8 cellular contexts compared by ENCODE assay signal in the genomic region with DNA sequence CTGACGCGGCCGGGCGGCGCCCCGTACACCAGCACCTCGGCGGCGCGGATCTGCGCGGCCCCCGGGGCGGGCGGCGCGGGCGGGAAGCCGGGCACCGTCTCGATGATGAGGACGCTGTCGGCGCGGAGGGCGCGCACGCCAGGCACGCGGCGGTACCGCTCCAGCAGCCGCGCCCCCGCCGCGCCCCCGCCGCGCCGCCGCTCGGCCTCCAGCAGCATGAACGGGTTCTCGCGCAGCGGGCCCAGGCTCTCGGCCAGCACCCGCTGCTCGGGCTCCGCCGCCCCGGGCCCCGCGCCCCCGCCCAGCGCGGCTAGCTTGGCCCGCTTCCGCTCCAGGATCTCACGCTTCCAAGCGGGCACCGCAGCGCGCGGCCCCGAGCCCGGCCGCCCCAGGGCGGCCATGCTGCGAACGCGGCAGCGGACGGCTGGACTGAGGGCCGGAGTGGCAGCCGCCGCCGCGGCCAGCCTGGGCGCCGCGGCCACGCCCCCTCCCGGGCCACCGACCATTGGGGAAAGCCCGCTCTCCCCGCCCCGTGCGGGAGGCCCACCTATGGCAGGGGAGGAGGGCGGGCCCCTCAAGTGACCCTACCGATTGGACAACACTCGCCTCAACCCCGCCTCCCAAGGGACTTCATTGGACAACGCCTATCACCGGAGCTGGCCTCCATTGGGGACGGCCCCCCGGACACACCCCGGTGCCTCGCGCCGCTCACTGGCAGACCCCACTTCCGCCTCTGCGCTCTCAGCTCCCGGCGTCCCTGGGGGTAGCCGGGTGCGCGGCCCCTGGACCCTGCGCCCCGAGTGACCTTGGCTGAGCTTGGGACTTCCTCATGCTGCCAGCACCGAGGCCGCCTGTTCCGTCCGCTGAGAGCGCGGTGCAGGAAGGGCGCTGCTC. TPM values are rescaled to one million over a fixed set of nuclear protein-coding genes. Genes with fewer than 3 reads are reported as not detected.
DNase-seq lines count a peak whose midpoint lies in the region; ATAC-seq and TF ChIP-seq lines count a peak whose summit lies in the region.

A gene with protein sequence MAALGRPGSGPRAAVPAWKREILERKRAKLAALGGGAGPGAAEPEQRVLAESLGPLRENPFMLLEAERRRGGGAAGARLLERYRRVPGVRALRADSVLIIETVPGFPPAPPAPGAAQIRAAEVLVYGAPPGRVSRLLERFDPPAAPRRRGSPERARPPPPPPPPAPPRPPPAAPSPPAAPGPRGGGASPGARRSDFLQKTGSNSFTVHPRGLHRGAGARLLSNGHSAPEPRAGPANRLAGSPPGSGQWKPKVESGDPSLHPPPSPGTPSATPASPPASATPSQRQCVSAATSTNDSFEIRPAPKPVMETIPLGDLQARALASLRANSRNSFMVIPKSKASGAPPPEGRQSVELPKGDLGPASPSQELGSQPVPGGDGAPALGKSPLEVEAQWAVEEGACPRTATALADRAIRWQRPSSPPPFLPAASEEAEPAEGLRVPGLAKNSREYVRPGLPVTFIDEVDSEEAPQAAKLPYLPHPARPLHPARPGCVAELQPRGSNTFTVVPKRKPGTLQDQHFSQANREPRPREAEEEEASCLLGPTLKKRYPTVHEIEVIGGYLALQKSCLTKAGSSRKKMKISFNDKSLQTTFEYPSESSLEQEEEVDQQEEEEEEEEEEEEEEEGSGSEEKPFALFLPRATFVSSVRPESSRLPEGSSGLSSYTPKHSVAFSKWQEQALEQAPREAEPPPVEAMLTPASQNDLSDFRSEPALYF (minus strand): TSS at position 431 of the 894 bp plus-strand sequence. CDS start 30 bp downstream, at position 401.

- peaks cover 27% of the 10 kb centered on the region for H3K4me1 ChIP-seq in KMS-11 (ENCODE audit: low read depth, poor library complexity, severe bottlenecking)
- H3K4me1 ChIP-seq in Peyer's patch = peaks cover 0 to 64% (median 23%) of the 10 kb centered on the region in 4 donors
- H3K4me1 ChIP-seq in esophagus squamous epithelium = peaks cover 64 to 86% (median 73%) of the 10 kb centered on the region in 3 donors

- H2AFZ ChIP-seq in KMS-11 (ENCODE audit: low read depth) = peak within 1 kb of the TSS; percentile 73

- DNase-seq in DMS53 treated with DMSO at 0.1 percent for 48 hours (lab: John Stamatoyannopoulos, UW; ENCODE audit: unreplicated experiment) (peak; percentile 98), Peyer's patch (peak; percentile 99 to 100 (median 100)), esophagus squamous epithelium (lab: John Stamatoyannopoulos, UW) (peak; percentile 96), myocyte (ENCODE audit: low read depth) (peak; percentile 100)
- peak; percentile 99 to 100 for DNase-seq in activated T-cell treated with anti-CD3 and anti-CD28 coated beads, Interleukin-2, amount 50 U/mL, for 72 hours
- peak; percentile 96 to 100 for DNase-seq in stimulated activated CD8-positive, alpha-beta memory T cell treated with anti-CD3 and anti-CD28 coated beads, Interleukin-7, amount 100 ng/mL, for 48 hours (ENCODE audit: extremely low read depth in 1 of 2, low read depth in 1 of 2)

- H3K36me3 Mint-ChIP-seq in activated T-cell treated with anti-CD3 and anti-CD28 coated beads, Interleukin-2, amount 50 U/mL, for 72 hours (ENCODE audit: insufficient read depth in 2 of 2) = peaks cover 1 to 8% of the 10 kb centered on the region in 2 donors

- H3K27me3 ChIP-seq in KMS-11 (ENCODE audit: insufficient read depth, low read depth) (no peaks in the 10 kb centered on the region), Peyer's patch (no peaks in the 10 kb centered on the region), esophagus squamous epithelium (no peaks in the 10 kb centered on the region)

- H4K20me1 ChIP-seq in KMS-11 (ENCODE audit: insufficient read depth) = no peaks in the 10 kb centered on the region

- TF ChIP-seq CTCF in KMS-11 (conservative IDR thresholded peaks at IDR 0.05; ENCODE audit: low read depth, low read length) (no peak), Peyer's patch (IDR thresholded peaks at IDR 0.05) (peak in 2 of 6 experiments; percentile 4 to 20), esophagus squamous epithelium (IDR thresholded peaks at IDR 0.05) (peak in 2 of 6 experiments; percentile 3 to 17)

- intact Hi-C loops in esophagus squamous epithelium (cut with DNase I) = no loop called here

- no peaks in the 10 kb centered on the region for H3K9me3 Mint-ChIP-seq in activated T-cell treated with anti-CD3 and anti-CD28 coated beads, Interleukin-2, amount 50 U/mL, for 72 hours

- peak; percentile 82 for ATAC-seq in GM21737 (IDR thresholded peaks at IDR 0.05; ENCODE audit: unreplicated experiment)
- ATAC-seq in activated T-cell treated with anti-CD3 and anti-CD28 coated beads, Interleukin-2, amount 50 U/mL, for 72 hours (replicated peaks in 1 of 2) = peak; percentile 94

- H3K4me1 Mint-ChIP-seq in activated T-cell treated with anti-CD3 and anti-CD28 coated beads, Interleukin-2, amount 50 U/mL, for 72 hours (ENCODE audit: low read depth) = peaks cover 36% of the 10 kb centered on the region

- peak; percentile 83 to 96 for TF ChIP-seq POLR2A in Peyer's patch (IDR thresholded peaks at IDR 0.05)
- peak in 3 of 4 donors; percentile 23 to 83 (median 82) for TF ChIP-seq POLR2A in esophagus squamous epithelium (IDR thresholded peaks at IDR 0.05)

- H3K27ac Mint-ChIP-seq in activated T-cell treated with anti-CD3 and anti-CD28 coated beads, Interleukin-2, amount 50 U/mL, for 72 hours = peak within 1 kb of the TSS; percentile 28

- peak within 1 kb of the TSS; percentile 24; the same call in 1 of the 2 replicates for H3K27ac ChIP-seq in KMS-11
- peak within 1 kb of the TSS; percentile 83 to 98 (median 88) for H3K27ac ChIP-seq in Peyer's patch
- peak within 1 kb of the TSS; percentile 89 to 94 (median 90) for H3K27ac ChIP-seq in esophagus squamous epithelium

- peak within 1 kb of the TSS; percentile 91 to 93 for H3K4me3 Mint-ChIP-seq in activated T-cell treated with anti-CD3 and anti-CD28 coated beads, Interleukin-2, amount 50 U/mL, for 72 hours

- H3K4me3 ChIP-seq in KMS-11 (IDR thresholded peaks at IDR 0.05; ENCODE audit: insufficient read depth, low read depth, low read length) (no peak within 1 kb of the TSS), Peyer's patch (peak within 1 kb of the TSS; percentile 43 to 96 (median 83)), esophagus squamous epithelium (peak within 1 kb of the TSS; percentile 59 to 82 (median 72))

- peak within 1 kb of the TSS; percentile 47; the same call in 1 of the 2 replicates for H3K9ac ChIP-seq in KMS-11

- H3K36me3 ChIP-seq in KMS-11 (ENCODE audit: insufficient read depth) (no peaks in the 10 kb centered on the region), Peyer's patch (no peaks in the 10 kb centered on the region), esophagus squamous epithelium (no peaks in the 10 kb centered on the region)

- 0% methylated on average over 5 of the region's 118 CpGs; no CpG with 5 or more reads in 1 of the 2 donors for WGBS in esophagus squamous epithelium, 2 donors

- H3K4me2 ChIP-seq in KMS-11 = peak within 1 kb of the TSS; percentile 76

- no peaks in the 10 kb centered on the region for H3K9me3 ChIP-seq in Peyer's patch
- no peaks in the 10 kb centered on the region for H3K9me3 ChIP-seq in esophagus squamous epithelium

- no peaks in the 10 kb centered on the region for H3K27me3 Mint-ChIP-seq in activated T-cell treated with anti-CD3 and anti-CD28 coated beads, Interleukin-2, amount 50 U/mL, for 72 hours (ENCODE audit: low read depth)

- H3K79me2 ChIP-seq in KMS-11 (ENCODE audit: insufficient read depth, low read depth) = peaks cover 25% of the 10 kb centered on the region

RNA-seq across cellular contexts. Expression of the gene that starts here (rescaled TPM):
- total RNA-seq in Peyer's patch (100 to 1,000 TPM in 3 of 4 donors, 10 to 100 TPM in 1; 28.1 to 167 (median 130) TPM), esophagus squamous epithelium (10 to 100 TPM; 13.0 to 34.2 (median 15.8) TPM), myocyte (19.5 and 25.3 TPM in 2 replicates)
- 10 to 100 TPM; 13.3 to 19.9 TPM for total RNA-seq in activated T-cell treated with anti-CD3 and anti-CD28 coated beads, Interleukin-2, amount 50 U/mL, for 72 hours
- polyA plus RNA-seq in myocyte (2012) = 11.0 TPM

Comparison
In these comparisons a context has a peak if more than half of its experiments do, and no peak if none do; other contexts are left out.
1. H3K27ac ChIP-seq: peak in every context shown above with its lines; median percentile 90 in esophagus squamous epithelium; 88 in Peyer's patch; 24 in KMS-11.